In genomic region chrY:7275751-7276150, GRCh38 we compare ENCODE assay signal across 13 cellular contexts.
DNase-seq lines count a peak whose midpoint lies in the region; ATAC-seq, FAIRE-seq and TF ChIP-seq lines count a peak whose summit lies in the region.
"Had no signal": no experiment of that assay in that cellular context is flagged by ENCODE, and none has a peak within 500 bp of the region (broad histone marks: within the 10 kb centered on the region; RNA-seq: fewer than 3 reads in every experiment).

No MANE protein-coding gene starts in this region.

- H3K36me3 ChIP-seq in RWPE2 (ENCODE audit: low read depth): peaks cover 14% of the 10 kb centered on the region
- H3K36me3 ChIP-seq in endodermal cell (ENCODE audit: control insufficient read depth, insufficient read depth, low read length): no peaks in the 10 kb centered on the region
- H3K36me3 ChIP-seq in ascending aorta: no peaks in the 10 kb centered on the region
- no peaks in the 10 kb centered on the region for H3K36me3 ChIP-seq in Caco-2 (ENCODE audit: control insufficient read depth, insufficient read depth, low read length)

- CTCF ChIA-PET in Caco-2 (lab: Charles Lee): no interaction called here

- POLR2A ChIA-PET in Caco-2 (lab: Charles Lee): no interaction called here

- peak overlapping the region; percentile 66 for H3K9ac ChIP-seq in endodermal cell (ENCODE audit: extremely low read depth, low read length, poor library complexity, severe bottlenecking)
- H3K9ac ChIP-seq: KMS-11 had no signal

- no peaks in the 10 kb centered on the region for H3K9me3 Mint-ChIP-seq in activated T-cell treated with anti-CD3 and anti-CD28 coated beads, Interleukin-2, amount 50 U/mL, for 4 hours
- no peaks in the 10 kb centered on the region for H3K9me3 Mint-ChIP-seq in activated T-cell treated with anti-CD3 and anti-CD28 coated beads, Interleukin-2, amount 50 U/mL, for 24 hours
- H3K9me3 Mint-ChIP-seq in endodermal cell (no peaks in the 10 kb centered on the region), Caco-2 (ENCODE audit: unreplicated experiment) (no peaks in the 10 kb centered on the region)

- no peak for FAIRE-seq in urothelium cell line (lab: Jason Lieb, UNC)
- FAIRE-seq: endometrium, GM12891 had no signal

- H3K27me3 ChIP-seq in RWPE2 (ENCODE audit: insufficient read depth, poor library complexity, severe bottlenecking) (no peaks in the 10 kb centered on the region), endodermal cell (ENCODE audit: control insufficient read depth, insufficient read depth, low read length, poor library complexity, severe bottlenecking) (no peaks in the 10 kb centered on the region), ascending aorta (no peaks in the 10 kb centered on the region), Caco-2 (replicated peaks; ENCODE audit: control insufficient read depth, insufficient read depth, low read length) (no peaks in the 10 kb centered on the region)

- H3K4me3 Mint-ChIP-seq in activated T-cell treated with anti-CD3 and anti-CD28 coated beads, Interleukin-2, amount 50 U/mL, for 4 hours: peak overlapping the region; percentile 98
- no peak overlapping the region for H3K4me3 Mint-ChIP-seq in activated T-cell treated with anti-CD3 and anti-CD28 coated beads, Interleukin-2, amount 50 U/mL, for 24 hours
- H3K4me3 Mint-ChIP-seq in endodermal cell (no peak overlapping the region), Caco-2 (ENCODE audit: unreplicated experiment) (no peak overlapping the region)

- intact Hi-C loops in ascending aorta (cut with DNase I): no loop called here
- intact Hi-C loops in Caco-2 (cut with micrococcal nuclease; ENCODE audit: unreplicated experiment): no loop called here

- H3K27ac ChIP-seq in RWPE2 (ENCODE audit: poor library complexity, severe bottlenecking) (peak overlapping the region; percentile 76), endodermal cell (ENCODE audit: low read depth, low read length) (no peak overlapping the region), skin epidermis (peak overlapping the region in 11 of 21 experiments; percentile 44 to 98 (median 93)), ascending aorta (no peak overlapping the region)
- H3K27ac ChIP-seq: KMS-11 had no signal

- H3K9me3 ChIP-seq in RWPE2 (ENCODE audit: severe bottlenecking) (no peaks in the 10 kb centered on the region), endodermal cell (ENCODE audit: control insufficient read depth, low read length) (no peaks in the 10 kb centered on the region), ascending aorta (no peaks in the 10 kb centered on the region), Caco-2 (no peaks in the 10 kb centered on the region)

- H3K4me1 Mint-ChIP-seq in activated T-cell treated with anti-CD3 and anti-CD28 coated beads, Interleukin-2, amount 50 U/mL, for 4 hours (ENCODE audit: low read depth): peaks cover 44% of the 10 kb centered on the region
- H3K4me1 Mint-ChIP-seq in activated T-cell treated with anti-CD3 and anti-CD28 coated beads, Interleukin-2, amount 50 U/mL, for 24 hours (ENCODE audit: low read depth): no peaks in the 10 kb centered on the region
- no peaks in the 10 kb centered on the region for H3K4me1 Mint-ChIP-seq in endodermal cell
- no peaks in the 10 kb centered on the region for H3K4me1 Mint-ChIP-seq in Caco-2 (ENCODE audit: low read depth, unreplicated experiment)

- peaks cover 4% of the 10 kb centered on the region for H3K36me3 Mint-ChIP-seq in activated T-cell treated with anti-CD3 and anti-CD28 coated beads, Interleukin-2, amount 50 U/mL, for 4 hours (ENCODE audit: insufficient read depth)
- no peaks in the 10 kb centered on the region for H3K36me3 Mint-ChIP-seq in activated T-cell treated with anti-CD3 and anti-CD28 coated beads, Interleukin-2, amount 50 U/mL, for 24 hours (ENCODE audit: low read depth)
- H3K36me3 Mint-ChIP-seq in endodermal cell (ENCODE audit: low read depth) (no peaks in the 10 kb centered on the region), Caco-2 (ENCODE audit: insufficient read depth, unreplicated experiment) (no peaks in the 10 kb centered on the region)

- no peak for ATAC-seq in activated T-cell treated with anti-CD3 and anti-CD28 coated beads, Interleukin-2, amount 50 U/mL, for 4 hours
- ATAC-seq in RWPE2 (ENCODE audit: low read depth): 0 out of 3 replicates have a peak, but pooled peaks have one; percentile 6
- ATAC-seq: left cardiac atrium had no signal

- TF ChIP-seq CTCF in RWPE2 (IDR thresholded peaks at IDR 0.05; ENCODE audit: poor library complexity, severe bottlenecking): no peak
- no peak for TF ChIP-seq CTCF in endodermal cell (conservative IDR thresholded peaks at IDR 0.05)
- no peak for TF ChIP-seq CTCF in ascending aorta (IDR thresholded peaks at IDR 0.05)
- TF ChIP-seq CTCF in Caco-2 (IDR thresholded peaks at IDR 0.05; ENCODE audit: insufficient read depth in 1 of 2, low read depth in 1 of 2, low read length in 1 of 2, severe bottlenecking in 1 of 2, unreplicated experiment in 1 of 2): no peak

- DNase-seq in activated T-cell treated with anti-CD3 and anti-CD28 coated beads, Interleukin-2, amount 50 U/mL, for 4 hours: no peak
- DNase-seq in activated T-cell treated with anti-CD3 and anti-CD28 coated beads, Interleukin-2, amount 50 U/mL, for 24 hours: no peak
- DNase-seq in RWPE2 (ENCODE audit: low spot score) (no peak), endodermal cell (no peak), ascending aorta (ENCODE audit: low spot score in 2 of 2) (no peak), urothelium cell line (ENCODE audit: low spot score) (no peak), Caco-2 (no peak)
- DNase-seq: left cardiac atrium, NCI-H526 had no signal

- H3K4me3 ChIP-seq in RWPE2 (ENCODE audit: severe bottlenecking) (peak overlapping the region; percentile 71), endodermal cell (ENCODE audit: low read length) (peak overlapping the region; percentile 83), skin epidermis (peak overlapping the region in 6 of 7 experiments; percentile 64 to 80 (median 75)), ascending aorta (no peak overlapping the region), Caco-2 (ENCODE audit: low read depth, low read length) (no peak overlapping the region)

- WGBS in endodermal cell (ENCODE audit: insufficient coverage in 1 of 2, insufficient read length in 1 of 2), 2 experiments: 60 to 88% methylated on average over 5 to 11 of the region's 11 CpGs

- no peaks in the 10 kb centered on the region for H3K27me3 Mint-ChIP-seq in activated T-cell treated with anti-CD3 and anti-CD28 coated beads, Interleukin-2, amount 50 U/mL, for 4 hours (ENCODE audit: low read depth)
- no peaks in the 10 kb centered on the region for H3K27me3 Mint-ChIP-seq in activated T-cell treated with anti-CD3 and anti-CD28 coated beads, Interleukin-2, amount 50 U/mL, for 24 hours
- H3K27me3 Mint-ChIP-seq in endodermal cell (ENCODE audit: insufficient read depth): no peaks in the 10 kb centered on the region
- no peaks in the 10 kb centered on the region for H3K27me3 Mint-ChIP-seq in Caco-2 (ENCODE audit: insufficient read depth, unreplicated experiment)

- no TSS peak for BruUV-seq in Caco-2 (replicated peaks; lab: Mats Ljungman, UMichigan)

- H3K27ac Mint-ChIP-seq in activated T-cell treated with anti-CD3 and anti-CD28 coated beads, Interleukin-2, amount 50 U/mL, for 24 hours: no peak overlapping the region
- H3K27ac Mint-ChIP-seq in endodermal cell: no peak overlapping the region
- no peak overlapping the region for H3K27ac Mint-ChIP-seq in Caco-2 (ENCODE audit: unreplicated experiment)

- peaks cover 42% of the 10 kb centered on the region for H3K4me1 ChIP-seq in RWPE2 (ENCODE audit: insufficient read depth, poor library complexity, severe bottlenecking)
- H3K4me1 ChIP-seq in endodermal cell (ENCODE audit: control insufficient read depth, insufficient read depth, low read length): peaks cover 4% of the 10 kb centered on the region
- no peaks in the 10 kb centered on the region for H3K4me1 ChIP-seq in ascending aorta
- H3K4me1 ChIP-seq in Caco-2: no peaks in the 10 kb centered on the region

Comparison
In these comparisons a context has a peak if more than half of its experiments do, and no peak if none do; other contexts are left out.
1. H3K27ac ChIP-seq: peak in RWPE2 (single experiment) and skin epidermis (11 of 21); none in endodermal cell (single experiment) and ascending aorta (0 of 2).
2. H3K4me3 ChIP-seq: peak in RWPE2 (single experiment), endodermal cell (single experiment) and skin epidermis (6 of 7); none in ascending aorta (0 of 2) and Caco-2 (single experiment).